In the genomic region with DNA sequence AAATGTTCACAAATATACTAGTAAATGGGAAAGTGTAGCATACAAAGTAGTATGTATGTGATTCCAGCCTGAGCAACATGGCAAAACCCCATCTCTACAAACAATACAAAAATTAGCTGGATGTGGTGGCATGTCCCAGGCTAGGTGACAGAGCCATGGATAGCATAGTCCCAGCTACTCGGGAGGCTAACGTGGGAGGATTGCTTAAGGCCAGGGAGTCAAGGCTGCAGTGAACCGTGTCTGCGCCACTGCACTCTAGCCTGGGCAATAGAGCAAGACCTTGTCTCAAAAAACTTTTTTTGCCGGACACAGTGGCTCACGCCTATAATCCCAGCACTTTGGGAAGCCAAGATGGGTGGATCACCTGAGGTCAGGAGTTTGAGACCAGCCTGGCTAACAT, we compare ENCODE assay signal across 1 cellular context.
TF ChIP-seq lines count a peak whose summit lies in the region.

No MANE protein-coding gene starts in this region.

TF ChIP-seq in K562, 482 proteins besides CTCF, POLR2A, EP300 and RAD21 (continued from another document):
- TF ChIP-seq CEBPZ (IDR thresholded peaks at IDR 0.05; ENCODE audit: borderline replicate concordance, low read depth, low read length), result no peak
- TF ChIP-seq SMC3 (conservative IDR thresholded peaks at IDR 0.05; ENCODE audit: insufficient read depth, low read depth, low read length), result no peak
- TF ChIP-seq MIER1 (IDR thresholded peaks at IDR 0.05; ENCODE audit: low read depth), result no peak
- TF ChIP-seq MED1 (CRISPR knock-in tag; IDR thresholded peaks at IDR 0.05; ENCODE audit: borderline replicate concordance), result no peak
- TF ChIP-seq KAT8 (IDR thresholded peaks at IDR 0.05; ENCODE audit: low read depth), result no peak
- TF ChIP-seq ZNF274 (IDR thresholded peaks at IDR 0.05; ENCODE audit: borderline replicate concordance, low read depth, low read length), result no peak
